ENCODE assay signal across 29 cellular contexts in genomic region chr4:74742191-74742590, GRCh38. TPM values are rescaled to one million over a fixed set of nuclear protein-coding genes. Genes with fewer than 3 reads are reported as not detected.
"Had no signal": no experiment of that assay in that cellular context is flagged by ENCODE, and none has a peak within 500 bp of the region (broad histone marks: within the 10 kb centered on the region; RNA-seq: fewer than 3 reads in every experiment).

No MANE protein-coding gene starts in this region.

- H3K9me3 ChIP-seq: ovary, psoas muscle, right lobe of liver, spleen, suprapubic skin, testis, tibial artery, transverse colon, upper lobe of right lung, uterus had no signal

- ATAC-seq: natural killer cell; psoas muscle; right cardiac atrium; right lobe of liver; stimulated activated memory B cell treated with anti-CD40 and anti-IgM and Interleukin-4, amounts not matched to agents 10 μg/mL and 1 μg/mL and 100 μg/mL, for 72 hours; stimulated activated naive CD8-positive, alpha-beta T cell treated with anti-CD3 and anti-CD28 coated beads, Interleukin-15, amount 100 ng/mL, for 72 hours; stimulated activated naive CD8-positive, alpha-beta T cell treated with anti-CD3 and anti-CD28 coated beads, Interleukin-15, Interleukin-2, amounts not matched to agents 100 U/mL and 50 U/mL, for 24 hours; upper lobe of right lung had no signal

- DNase-seq: natural killer cell; occipital lobe; ovary; posterior cingulate gyrus; psoas muscle; right cardiac atrium; right lobe of liver; spleen; stimulated activated CD4-positive, alpha-beta T cell treated with anti-CD3 and anti-CD28 coated beads, Interleukin-12 subunit alpha, Interleukin-12 subunit beta, amount 100 ng/mL, for 4 hours; stimulated activated CD4-positive, alpha-beta T cell treated with anti-CD3 and anti-CD28 coated beads, Interleukin-1b, Interleukin-23, amount 100 ng/mL, for 48 hours; stimulated activated CD4-positive, alpha-beta T cell treated with anti-CD3 and anti-CD28 coated beads, Interleukin-4, amount 100 ng/mL, for 1 hour; stimulated activated CD4-positive, alpha-beta T cell treated with anti-CD3 and anti-CD28 coated beads, Interleukin-4, amount 100 ng/mL, for 4 hours; stimulated activated CD8-positive, alpha-beta memory T cell treated with anti-CD3 and anti-CD28 coated beads, Interleukin-4, amount 100 ng/mL, for 48 hours; stimulated activated naive CD4-positive, alpha-beta T cell; stimulated activated naive CD8-positive, alpha-beta T cell treated with anti-CD3 and anti-CD28 coated beads, Interleukin-15, amount 100 ng/mL, for 72 hours; stimulated activated naive CD8-positive, alpha-beta T cell treated with anti-CD3 and anti-CD28 coated beads, Interleukin-15, Interleukin-2, amounts not matched to agents 100 U/mL and 50 U/mL, for 24 hours; substantia nigra; testis; tibial artery; transverse colon; upper lobe of right lung; uterus had no signal

- H3K27ac ChIP-seq: neural progenitor cell, ovary, parathyroid adenoma, psoas muscle, right lobe of liver, skin epidermis, spleen, suprapubic skin, testis, tibial artery, upper lobe of right lung, uterus had no signal

- H3K4me3 ChIP-seq: neural progenitor cell, ovary, psoas muscle, right lobe of liver, skin epidermis, smooth muscle cell, spleen, suprapubic skin, testis, tibial artery, transverse colon, upper lobe of right lung, uterus had no signal

- H2AFZ ChIP-seq: neural progenitor cell, parathyroid adenoma had no signal

- H3K27me3 ChIP-seq: neural progenitor cell, ovary, right lobe of liver, spleen, suprapubic skin, testis, tibial artery, transverse colon, upper lobe of right lung, uterus had no signal

- H3K4me2 ChIP-seq: neural progenitor cell, smooth muscle cell had no signal

- H3K79me2 ChIP-seq: parathyroid adenoma had no signal

- H3K36me3 ChIP-seq: neural progenitor cell, ovary, right lobe of liver, spleen, suprapubic skin, tibial artery, transverse colon, upper lobe of right lung, uterus had no signal

- H3K4me1 ChIP-seq: neural progenitor cell, parathyroid adenoma, psoas muscle, right lobe of liver, spleen, suprapubic skin, testis, transverse colon, upper lobe of right lung, uterus had no signal

RNA-seq across cellular contexts. Expression of gene BTC, which starts 52.1 kb away (rescaled TPM):
- total RNA-seq: natural killer cell had no signal
- polyA plus RNA-seq: neural cell had no signal
